ENCODE assay signal across 9 cellular contexts in genomic region chr19:56139847-56140582, GRCh38. TPM values are rescaled to one million over a fixed set of nuclear protein-coding genes. Genes with fewer than 3 reads are reported as not detected.
DNase-seq lines count a peak whose midpoint lies in the region; ATAC-seq and TF ChIP-seq lines count a peak whose summit lies in the region.
"Had no signal": no experiment of that assay in that cellular context is flagged by ENCODE, and none has a peak within 500 bp of the region (broad histone marks: within the 10 kb centered on the region; RNA-seq: fewer than 3 reads in every experiment).

No MANE protein-coding gene starts in this region.

- H3K79me2 ChIP-seq in ACC112 (ENCODE audit: control insufficient read depth, insufficient read depth, low read length, unreplicated experiment) = peaks cover 10% of the 10 kb centered on the region

- H3K4me3 Mint-ChIP-seq in activated naive CD8-positive, alpha-beta T cell treated with anti-CD3 and anti-CD28 coated beads, Interleukin-2, amount 50 U/mL, for 24 hours = peak overlapping the region; percentile 90

- peak overlapping the region; percentile 78 for H3K27ac ChIP-seq in ACC112 (ENCODE audit: low read depth, low read length)
- H3K27ac ChIP-seq in HL-60 (replicated peaks) = peak overlapping the region; percentile 87
- peak overlapping the region; percentile 88 to 94 (median 89) for H3K27ac ChIP-seq in thyroid gland

- no peaks in the 10 kb centered on the region for H3K9me3 ChIP-seq in thyroid gland

- intact Hi-C loops in thyroid gland (cut with DNase I) = no loop called here

- H3K27me3 ChIP-seq in ACC112 (ENCODE audit: insufficient read depth, low read length) = no peaks in the 10 kb centered on the region
- no peaks in the 10 kb centered on the region for H3K27me3 ChIP-seq in HL-60 (ENCODE audit: insufficient read depth, poor library complexity, severe bottlenecking)
- no peaks in the 10 kb centered on the region for H3K27me3 ChIP-seq in thyroid gland

- H3K27me3 Mint-ChIP-seq in activated naive CD8-positive, alpha-beta T cell treated with anti-CD3 and anti-CD28 coated beads, Interleukin-2, amount 50 U/mL, for 24 hours = no peaks in the 10 kb centered on the region

- H3K4me1 ChIP-seq in ACC112 (ENCODE audit: control insufficient read depth, insufficient read depth, low read length, unreplicated experiment) (no peaks in the 10 kb centered on the region), thyroid gland (peaks cover 37 to 58% of the 10 kb centered on the region in 2 donors)

- H3K36me3 ChIP-seq in ACC112 (ENCODE audit: insufficient read depth, low read length) = no peaks in the 10 kb centered on the region
- no peaks in the 10 kb centered on the region for H3K36me3 ChIP-seq in thyroid gland

- H3K36me3 Mint-ChIP-seq in activated naive CD8-positive, alpha-beta T cell treated with anti-CD3 and anti-CD28 coated beads, Interleukin-2, amount 50 U/mL, for 24 hours (ENCODE audit: low read depth) = no peaks in the 10 kb centered on the region

- peaks cover 38% of the 10 kb centered on the region for H3K4me1 Mint-ChIP-seq in activated naive CD8-positive, alpha-beta T cell treated with anti-CD3 and anti-CD28 coated beads, Interleukin-2, amount 50 U/mL, for 24 hours

- H3K4me3 ChIP-seq in ACC112 (ENCODE audit: low read depth, low read length) (peak overlapping the region; percentile 82), HL-60 (replicated peaks; ENCODE audit: insufficient read depth, low read length) (peak overlapping the region; percentile 84), thyroid gland (replicated peaks in 1 of 3) (peak overlapping the region in 2 of 3 donors; percentile 16 to 23)

- TF ChIP-seq CTCF in HL-60 (IDR thresholded peaks at IDR 0.05; ENCODE audit: insufficient read depth, low read length) (no peak), thyroid gland (IDR thresholded peaks at IDR 0.05) (peak in 1 of 6 experiments; percentile 20)

- H2AFZ ChIP-seq in ACC112 (ENCODE audit: low read length, unreplicated experiment) = peak overlapping the region; percentile 94

- no peak for ATAC-seq in activated naive CD8-positive, alpha-beta T cell treated with anti-CD3 and anti-CD28 coated beads, Interleukin-2, amount 50 U/mL, for 24 hours

- WGBS in thyroid gland, 2 donors = 37% methylated on average over 18 to 21 of the region's 22 CpGs

- no peak for TF ChIP-seq POLR2A in thyroid gland (IDR thresholded peaks at IDR 0.05)

- DNase-seq in HL-60 (ENCODE audit: low read depth in 1 of 2, low spot score in 1 of 2) (no peak), left kidney (ENCODE audit: low read depth, low spot score) (peak; percentile 45), thyroid gland (no peak), NCI-H2081 treated with DMSO at 0.1 percent for 48 hours (lab: John Stamatoyannopoulos, UW) (no peak), AML-193 (lab: John Stamatoyannopoulos, UW) (no peak), NCI-H524 treated with DMSO at 0.1 percent for 48 hours (lab: John Stamatoyannopoulos, UW) (no peak)
- no peak for DNase-seq in activated naive CD8-positive, alpha-beta T cell treated with anti-CD3 and anti-CD28 coated beads, Interleukin-2, amount 50 U/mL, for 24 hours

- H3K9me3 Mint-ChIP-seq in activated naive CD8-positive, alpha-beta T cell treated with anti-CD3 and anti-CD28 coated beads, Interleukin-2, amount 50 U/mL, for 24 hours = no peaks in the 10 kb centered on the region

- H3K27ac Mint-ChIP-seq in activated naive CD8-positive, alpha-beta T cell treated with anti-CD3 and anti-CD28 coated beads, Interleukin-2, amount 50 U/mL, for 24 hours = peak overlapping the region; percentile 98

RNA-seq across cellular contexts. Expression of gene ZNF444, which starts 1.1 kb away (rescaled TPM):
- total RNA-seq in thyroid gland = 10 to 100 TPM; 35.1 to 53.0 (median 45.5) TPM

RNA-seq across cellular contexts. Expression of gene ZNF787, which starts 18.9 kb away (rescaled TPM):
- total RNA-seq in thyroid gland = 10 to 100 TPM in 3 of 4 donors, 1 to 10 TPM in 1; 7.8 to 21.3 (median 14.2) TPM

RNA-seq across cellular contexts. Expression of gene GALP, which starts 35.8 kb away (rescaled TPM):
- not detected for total RNA-seq in thyroid gland
- total RNA-seq: pulmonary artery endothelial cell had no signal

RNA-seq across cellular contexts. Expression of gene ZSCAN5B, which starts 57.6 kb away (rescaled TPM):
- total RNA-seq in thyroid gland = not detected
- total RNA-seq: pulmonary artery endothelial cell had no signal

Comparison
In these comparisons a context has a peak if more than half of its experiments do, and no peak if none do; other contexts are left out.
1. H3K4me3 ChIP-seq: peak in every context shown above with its lines; median percentile 84 in HL-60; 82 in ACC112; 20 in thyroid gland.